Comparison of ENCODE assay signal across 10 cellular contexts in the genomic region with DNA sequence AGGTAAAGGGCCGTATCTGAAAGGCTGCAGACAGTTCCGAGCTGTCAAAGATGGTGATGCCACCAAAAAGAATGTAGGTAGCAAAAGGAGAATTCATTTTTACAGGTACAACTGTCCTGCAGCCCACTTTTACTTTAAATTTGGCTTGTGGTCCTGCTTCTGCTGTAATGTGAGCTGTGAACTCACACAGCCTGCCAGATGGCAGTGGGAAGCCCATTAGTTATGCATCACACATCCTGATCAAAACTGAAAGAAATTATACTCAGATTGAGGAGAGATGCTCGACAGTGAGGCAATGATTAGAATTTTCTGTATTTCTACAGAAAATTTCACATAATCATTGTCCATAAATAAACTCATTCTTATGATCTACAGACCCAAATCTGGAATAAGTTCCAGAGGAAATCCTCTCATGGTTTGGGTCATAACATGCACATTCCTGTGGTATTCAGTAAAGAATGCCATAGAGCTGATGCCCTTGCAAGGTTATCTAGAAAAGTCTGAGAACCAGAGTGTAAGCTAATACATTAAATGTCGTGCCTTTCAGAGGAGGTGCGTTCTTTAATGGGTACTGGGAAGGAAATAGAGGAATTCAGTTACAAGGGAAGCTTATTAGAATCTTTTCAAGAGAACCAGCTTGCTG. TPM values are rescaled to one million over a fixed set of nuclear protein-coding genes. Genes with fewer than 3 reads are reported as not detected.
A peak's percentile ranks its signal among the peaks of the same experiment; 100 is the strongest.
DNase-seq lines count a peak whose midpoint lies in the region; ATAC-seq and TF ChIP-seq lines count a peak whose summit lies in the region.
"Had no signal": no experiment of that assay in that cellular context is flagged by ENCODE, and none has a peak within 500 bp of the region (broad histone marks: within the 10 kb centered on the region; RNA-seq: fewer than 3 reads in every experiment).

No MANE protein-coding gene starts in this region.

- no peaks in the 10 kb centered on the region for H3K9me3 ChIP-seq in vagina

- H3K27me3 ChIP-seq in vagina, result no peaks in the 10 kb centered on the region

- H3K4me3 ChIP-seq in retinal pigment epithelial cell (ENCODE audit: low read length), result no peak overlapping the region
- H3K4me3 ChIP-seq in vagina, result no peak overlapping the region

- H3K27ac ChIP-seq in vagina, result no peak overlapping the region
- H3K27ac ChIP-seq: 22Rv1 had no signal

- H3K4me1 ChIP-seq in vagina, result no peaks in the 10 kb centered on the region

- TF ChIP-seq POLR2A in vagina (IDR thresholded peaks at IDR 0.05), result no peak

- intact Hi-C loops in vagina (cut with DNase I), result no loop called here

- DNase-seq in DMS79 treated with DMSO at 0.1 percent for 48 hours (lab: John Stamatoyannopoulos, UW) (peak; percentile 22), DMS79 (lab: John Stamatoyannopoulos, UW) (no peak), NCI-H2171 treated with DMSO at 0.1 percent for 48 hours (lab: John Stamatoyannopoulos, UW) (peak; percentile 88), dermis blood vessel endothelial cell (peak; percentile 89), retinal pigment epithelial cell (ENCODE audit: low read depth) (peak; percentile 80), vagina (ENCODE audit: extremely low spot score in 2 of 2) (no peak)
- DNase-seq: activated T-cell treated with anti-CD3 and anti-CD28 coated beads, Interleukin-2, amount 50 U/mL, for 48 hours had no signal

- TF ChIP-seq CTCF in retinal pigment epithelial cell (conservative IDR thresholded peaks at IDR 0.05; ENCODE audit: low read depth, low read length) (no peak), vagina (IDR thresholded peaks at IDR 0.05) (no peak)

- ATAC-seq in HG02642 (IDR thresholded peaks at IDR 0.05; ENCODE audit: poor library complexity, unreplicated experiment) (no peak), HG03108 (IDR thresholded peaks at IDR 0.05; ENCODE audit: unreplicated experiment) (no peak)

- H3K36me3 ChIP-seq in vagina, result no peaks in the 10 kb centered on the region

RNA-seq across cellular contexts. Expression of a gene that starts 23.9 kb away (rescaled TPM):
- total RNA-seq in dermis blood vessel endothelial cell (5.8 and 9.7 TPM in 2 replicates), vagina (4.4 TPM)

Comparison
In these comparisons a context has a peak if more than half of its experiments do, and no peak if none do; other contexts are left out.
1. DNase-seq: peak in DMS79 treated with DMSO at 0.1 percent for 48 hours (single experiment), NCI-H2171 treated with DMSO at 0.1 percent for 48 hours (single experiment), dermis blood vessel endothelial cell (single experiment) and retinal pigment epithelial cell (single experiment); none in DMS79 (single experiment) and vagina (0 of 2).